ENCODE assay signal across 1 cellular context in genomic region chr11:77081381-77081851, GRCh38.
TF ChIP-seq lines count a peak whose summit lies in the region.

No MANE protein-coding gene starts in this region.

TF ChIP-seq in HepG2, 621 proteins besides CTCF, POLR2A, EP300 and RAD21:
- TF ChIP-seq ZNF512 (CRISPR knock-in tag; IDR thresholded peaks at IDR 0.05) (no peak), SMAD1 (CRISPR knock-in tag; IDR thresholded peaks at IDR 0.05; ENCODE audit: borderline replicate concordance, low read depth) (no peak), JARID2 (CRISPR knock-in tag; IDR thresholded peaks at IDR 0.05; ENCODE audit: insufficient replicate concordance) (no peak), ONECUT2 (CRISPR knock-in tag; IDR thresholded peaks at IDR 0.05) (no peak), ZNF629 (CRISPR knock-in tag; conservative IDR thresholded peaks at IDR 0.05) (no peak), STAT5B (CRISPR knock-in tag; IDR thresholded peaks at IDR 0.05) (no peak), CREBL2 (CRISPR knock-in tag; IDR thresholded peaks at IDR 0.05; ENCODE audit: borderline replicate concordance) (no peak), SMC3 (IDR thresholded peaks at IDR 0.05; ENCODE audit: low read length) (no peak), SIN3B (IDR thresholded peaks at IDR 0.05; ENCODE audit: low read length) (no peak), ZXDC (CRISPR knock-in tag; IDR thresholded peaks at IDR 0.05) (no peak), ZNF562 (CRISPR knock-in tag; IDR thresholded peaks at IDR 0.05; ENCODE audit: borderline replicate concordance) (no peak), WIZ (CRISPR knock-in tag; IDR thresholded peaks at IDR 0.05) (no peak), AGO2 (optimal IDR thresholded peaks at IDR 0.05; ENCODE audit: low read depth, low read length) (no peak), ZBTB2 (CRISPR knock-in tag; IDR thresholded peaks at IDR 0.05; ENCODE audit: low read depth) (no peak), ZUFSP (CRISPR knock-in tag; IDR thresholded peaks at IDR 0.05; ENCODE audit: borderline replicate concordance) (no peak), NCOA5 (CRISPR knock-in tag; IDR thresholded peaks at IDR 0.05) (no peak), ZBTB1 (CRISPR knock-in tag; IDR thresholded peaks at IDR 0.05; ENCODE audit: borderline replicate concordance) (no peak)
